In genomic region chr13:113949546-113949945, GRCh38 we compare ENCODE assay signal across 20 cellular contexts. TPM values are rescaled to one million over a fixed set of nuclear protein-coding genes. Genes with fewer than 3 reads are reported as not detected.
"Had no signal": no experiment of that assay in that cellular context is flagged by ENCODE, and none has a peak within 500 bp of the region (broad histone marks: within the 10 kb centered on the region; RNA-seq: fewer than 3 reads in every experiment).

No MANE protein-coding gene starts in this region.

- H3K36me3 ChIP-seq: suprapubic skin, uterus had no signal

- H3K9me3 ChIP-seq: suprapubic skin, tibial nerve, uterus had no signal

- DNase-seq: activated CD4-positive, alpha-beta memory T cell treated with anti-CD3 and anti-CD28 coated beads, Interleukin-2, amount 10 ng/mL, durations not matched to agents 7 days and 5 days; activated CD4-positive, alpha-beta T cell treated with anti-CD3 and anti-CD28 coated beads, Interleukin-2, amount 10 ng/mL, durations not matched to agents 24 days and 14 days; activated effector memory CD4-positive, alpha-beta T cell treated with Interleukin-2 at 50 U/mL for 16 hours; activated naive CD4-positive, alpha-beta T cell treated with anti-CD3 and anti-CD28 coated beads for 36 hours; activated naive CD8-positive, alpha-beta T cell treated with anti-CD3 and anti-CD28 coated beads, Interleukin-2, amount 10 ng/mL, durations not matched to agents 7 days and 5 days; activated T-cell treated with anti-CD3 and anti-CD28 coated beads, Interleukin-2, amount 50 U/mL, for 72 hours; amniotic stem cell; cerebellar nuclear complex; mammary epithelial cell; stimulated activated CD4-positive, alpha-beta T cell treated with anti-CD3 and anti-CD28 coated beads, Interleukin-2, amount 100 ng/mL, for 24 hours; stimulated activated naive CD8-positive, alpha-beta T cell treated with anti-CD3 and anti-CD28 coated beads, Interleukin-15, amount 100 ng/mL, for 72 hours; uterus had no signal

- H3K27ac ChIP-seq: epithelial cell of prostate, suprapubic skin, tibial nerve, uterus had no signal

- H3K27me3 ChIP-seq: suprapubic skin, tibial nerve, uterus had no signal

- H3K4me3 ChIP-seq: suprapubic skin, tibial nerve, uterus had no signal

- ATAC-seq: activated CD4-positive, CD25-positive, alpha-beta regulatory T cell treated with anti-CD3 and anti-CD28 coated beads, Interleukin-2, amount 50 U/mL, for 24 hours; activated T-cell treated with anti-CD3 and anti-CD28 coated beads, Interleukin-2, amount 50 U/mL, for 72 hours; stimulated activated effector memory CD8-positive, alpha-beta T cell treated with anti-CD3 and anti-CD28 coated beads, Interleukin-12 subunit alpha, Interleukin-12 subunit beta, amount 100 ng/mL, for 72 hours; stimulated activated naive CD8-positive, alpha-beta T cell treated with anti-CD3 and anti-CD28 coated beads, Interleukin-15, amount 100 ng/mL, for 72 hours had no signal

RNA-seq across cellular contexts. Expression of gene C13orf46, which starts 24.3 kb away (rescaled TPM):
- total RNA-seq: bronchial epithelial cell, myocyte had no signal
- polyA plus RNA-seq: keratinocyte had no signal
